In genomic region chr9:92706218-92706940, GRCh38 we compare ENCODE assay signal across 9 cellular contexts. TPM values are rescaled to one million over a fixed set of nuclear protein-coding genes. Genes with fewer than 3 reads are reported as not detected.
A peak's percentile ranks its signal among the peaks of the same experiment; 100 is the strongest.
DNase-seq lines count a peak whose midpoint lies in the region; ATAC-seq, FAIRE-seq and TF ChIP-seq lines count a peak whose summit lies in the region.
"Had no signal": no experiment of that assay in that cellular context is flagged by ENCODE, and none has a peak within 500 bp of the region (broad histone marks: within the 10 kb centered on the region; RNA-seq: fewer than 3 reads in every experiment).

No MANE protein-coding gene starts in this region.

- peak; percentile 63 for FAIRE-seq in GM19239 (lab: Jason Lieb, UNC)
- FAIRE-seq: endometrium had no signal

- intact Hi-C loops in body of pancreas (cut with DNase I) = no loop called here

- H3K27ac ChIP-seq in body of pancreas = no peak overlapping the region
- no peak overlapping the region for H3K27ac ChIP-seq in effector memory CD4-positive, alpha-beta T cell (ENCODE audit: insufficient read depth, low read length, poor library complexity, severe bottlenecking)

- no peaks in the 10 kb centered on the region for H3K36me3 ChIP-seq in body of pancreas (replicated peaks in 1 of 2; ENCODE audit: insufficient read depth in 1 of 2, low read depth in 2 of 2)
- H3K36me3 ChIP-seq in effector memory CD4-positive, alpha-beta T cell (ENCODE audit: control insufficient read depth, insufficient read depth, low read length) = no peaks in the 10 kb centered on the region

- 49 to 56% methylated on average over 3 of the region's 3 CpGs for WGBS in body of pancreas, 2 donors

- no peaks in the 10 kb centered on the region for H3K9me3 ChIP-seq in body of pancreas
- no peaks in the 10 kb centered on the region for H3K9me3 ChIP-seq in effector memory CD4-positive, alpha-beta T cell (ENCODE audit: control insufficient read depth, low read length)

- peaks cover 7% of the 10 kb centered on the region for H3K4me1 Mint-ChIP-seq in memory B cell

- TF ChIP-seq POLR2A in body of pancreas (IDR thresholded peaks at IDR 0.05) = no peak

- no peak overlapping the region for H3K27ac Mint-ChIP-seq in memory B cell

- no peaks in the 10 kb centered on the region for H3K9me3 Mint-ChIP-seq in memory B cell

- ATAC-seq in body of pancreas (peak; percentile 47), memory B cell (ENCODE audit: low read depth) (peak; percentile 56)

- no peaks in the 10 kb centered on the region for H3K27me3 Mint-ChIP-seq in memory B cell

- H3K36me3 Mint-ChIP-seq in memory B cell = peaks cover 48% of the 10 kb centered on the region

- no peaks in the 10 kb centered on the region for H3K27me3 ChIP-seq in body of pancreas
- no peaks in the 10 kb centered on the region for H3K27me3 ChIP-seq in effector memory CD4-positive, alpha-beta T cell (replicated peaks; ENCODE audit: control insufficient read depth, insufficient read depth, low read length, poor library complexity, severe bottlenecking)

- no peak overlapping the region for H3K4me3 Mint-ChIP-seq in memory B cell

- no peaks in the 10 kb centered on the region for H3K4me1 ChIP-seq in body of pancreas
- H3K4me1 ChIP-seq in effector memory CD4-positive, alpha-beta T cell (ENCODE audit: control insufficient read depth, insufficient read depth, low read length, poor library complexity, severe bottlenecking) = peaks cover 5% of the 10 kb centered on the region

- peak; percentile 54 for TF ChIP-seq CTCF in AG10803 (conservative IDR thresholded peaks at IDR 0.05; ENCODE audit: low read length)
- TF ChIP-seq CTCF in body of pancreas (IDR thresholded peaks at IDR 0.05) = peak in 5 of 7 experiments; percentile 26 to 44 (median 36)

- DNase-seq in AG10803 (ENCODE audit: low read depth) (peak; percentile 35), GM19239 (ENCODE audit: insufficient read length, low spot score) (no peak), NCI-H69 (lab: John Stamatoyannopoulos, UW) (peak; percentile 61), body of pancreas (peak in 1 of 4 donors; percentile 41), memory B cell (ENCODE audit: low spot score in 2 of 2) (no peak), middle frontal gyrus (ENCODE audit: extremely low spot score, low spot score) (no peak), mucosa of gallbladder (ENCODE audit: low spot score) (no peak)
- DNase-seq in effector memory CD4-positive, alpha-beta T cell = no peak

- H3K4me3 ChIP-seq in AG10803 (ENCODE audit: low read length) (no peak overlapping the region), body of pancreas (no peak overlapping the region)
- H3K4me3 ChIP-seq in effector memory CD4-positive, alpha-beta T cell (ENCODE audit: insufficient read depth, low read depth, low read length, poor library complexity, severe bottlenecking) = no peak overlapping the region

RNA-seq across cellular contexts. Expression of gene IPPK, which starts 36.4 kb away (rescaled TPM):
- total RNA-seq in body of pancreas (1 to 10 TPM; 2.9 to 6.3 TPM), mucosa of gallbladder (7.3 TPM)

RNA-seq across cellular contexts. Expression of gene BICD2, which starts 58.3 kb away (rescaled TPM):
- total RNA-seq in body of pancreas (10 to 100 TPM; 16.1 to 16.8 TPM), mucosa of gallbladder (26.9 TPM)

Comparison
In these comparisons a context has a peak if more than half of its experiments do, and no peak if none do; other contexts are left out.
1. DNase-seq: peak in AG10803 (single experiment) and NCI-H69 (single experiment); none in GM19239 (single experiment), memory B cell (0 of 2), middle frontal gyrus (single experiment), mucosa of gallbladder (single experiment) and effector memory CD4-positive, alpha-beta T cell (0 of 3).